8 cellular contexts compared by ENCODE assay signal in genomic region chr2:225008935-225009334, GRCh38. TPM values are rescaled to one million over a fixed set of nuclear protein-coding genes. Genes with fewer than 3 reads are reported as not detected.
DNase-seq lines count a peak whose midpoint lies in the region; ATAC-seq and TF ChIP-seq lines count a peak whose summit lies in the region.

No MANE protein-coding gene starts in this region.

- no peaks in the 10 kb centered on the region for H3K9me3 ChIP-seq in CD4-positive, alpha-beta T cell (ENCODE audit: control insufficient read depth, low read length)
- no peaks in the 10 kb centered on the region for H3K9me3 ChIP-seq in RWPE2 (ENCODE audit: severe bottlenecking)

- peak; percentile 57 for ATAC-seq in CD4-positive, alpha-beta T cell (ENCODE audit: poor library complexity)
- ATAC-seq in RWPE2 (ENCODE audit: low read depth): no peak
- ATAC-seq in activated CD8-positive, alpha-beta memory T cell treated with anti-CD3 and anti-CD28 coated beads, Interleukin-2, amount 10 ng/mL, durations not matched to agents 7 days and 5 days: no peak

- no peak for DNase-seq in CD4-positive, alpha-beta T cell
- DNase-seq in GM20000 (ENCODE audit: low spot score): no peak
- no peak for DNase-seq in RWPE2 (ENCODE audit: low spot score)
- DNase-seq in kidney tubule cell (ENCODE audit: low spot score): peak; percentile 19
- DNase-seq in activated CD8-positive, alpha-beta memory T cell treated with anti-CD3 and anti-CD28 coated beads, Interleukin-2, amount 10 ng/mL, durations not matched to agents 7 days and 5 days: no peak
- DNase-seq in posterior cingulate gyrus: no peak
- no peak for DNase-seq in stimulated activated CD8-positive, alpha-beta memory T cell treated with anti-CD3 and anti-CD28 coated beads, Interleukin-4, amount 100 ng/mL, for 48 hours
- DNase-seq in activated CD4-positive, alpha-beta T cell treated with anti-CD3 and anti-CD28 coated beads, Interleukin-2, amount 10 ng/mL, durations not matched to agents 7 days and 5 days: no peak

- peaks cover 10% of the 10 kb centered on the region for H3K36me3 Mint-ChIP-seq in CD4-positive, alpha-beta T cell (ENCODE audit: low read depth)
- peaks cover 17% of the 10 kb centered on the region for H3K36me3 Mint-ChIP-seq in activated CD8-positive, alpha-beta memory T cell treated with anti-CD3 and anti-CD28 coated beads, Interleukin-2, amount 10 ng/mL, durations not matched to agents 7 days and 5 days
- peaks cover 33% of the 10 kb centered on the region for H3K36me3 Mint-ChIP-seq in activated CD4-positive, alpha-beta T cell treated with anti-CD3 and anti-CD28 coated beads, Interleukin-2, amount 10 ng/mL, durations not matched to agents 7 days and 5 days (ENCODE audit: low read depth)

- H3K27me3 Mint-ChIP-seq in CD4-positive, alpha-beta T cell: no peaks in the 10 kb centered on the region
- no peaks in the 10 kb centered on the region for H3K27me3 Mint-ChIP-seq in activated CD8-positive, alpha-beta memory T cell treated with anti-CD3 and anti-CD28 coated beads, Interleukin-2, amount 10 ng/mL, durations not matched to agents 7 days and 5 days
- H3K27me3 Mint-ChIP-seq in activated CD4-positive, alpha-beta T cell treated with anti-CD3 and anti-CD28 coated beads, Interleukin-2, amount 10 ng/mL, durations not matched to agents 7 days and 5 days: no peaks in the 10 kb centered on the region

- peak overlapping the region; percentile 26 for H3K4me3 Mint-ChIP-seq in CD4-positive, alpha-beta T cell
- H3K4me3 Mint-ChIP-seq in activated CD8-positive, alpha-beta memory T cell treated with anti-CD3 and anti-CD28 coated beads, Interleukin-2, amount 10 ng/mL, durations not matched to agents 7 days and 5 days: no peak overlapping the region
- H3K4me3 Mint-ChIP-seq in activated CD4-positive, alpha-beta T cell treated with anti-CD3 and anti-CD28 coated beads, Interleukin-2, amount 10 ng/mL, durations not matched to agents 7 days and 5 days: no peak overlapping the region

- peaks cover 97% of the 10 kb centered on the region for H3K4me1 Mint-ChIP-seq in CD4-positive, alpha-beta T cell (ENCODE audit: low read depth)
- peaks cover 76% of the 10 kb centered on the region for H3K4me1 Mint-ChIP-seq in activated CD8-positive, alpha-beta memory T cell treated with anti-CD3 and anti-CD28 coated beads, Interleukin-2, amount 10 ng/mL, durations not matched to agents 7 days and 5 days
- peaks cover 75% of the 10 kb centered on the region for H3K4me1 Mint-ChIP-seq in activated CD4-positive, alpha-beta T cell treated with anti-CD3 and anti-CD28 coated beads, Interleukin-2, amount 10 ng/mL, durations not matched to agents 7 days and 5 days

- TF ChIP-seq CTCF in CD4-positive, alpha-beta T cell (IDR thresholded peaks at IDR 0.05): peak; percentile 57
- peak; percentile 9 for TF ChIP-seq CTCF in GM20000 (IDR thresholded peaks at IDR 0.05; ENCODE audit: extremely low read depth, missing control alignments)
- peak; percentile 46 for TF ChIP-seq CTCF in RWPE2 (IDR thresholded peaks at IDR 0.05; ENCODE audit: poor library complexity, severe bottlenecking)

- no peak overlapping the region for H3K27ac ChIP-seq in CD4-positive, alpha-beta T cell (ENCODE audit: low read depth, low read length)
- H3K27ac ChIP-seq in RWPE2 (ENCODE audit: poor library complexity, severe bottlenecking): no peak overlapping the region

- CTCF ChIA-PET in CD4-positive, alpha-beta T cell (lab: Charles Lee): interaction anchor here (1.1 kb wide), 1 partner anchor 23 kb away, joined by 3 read pairs; no protein-coding TSS in a partner anchor
- CTCF ChIA-PET in activated CD8-positive, alpha-beta memory T cell treated with anti-CD3 and anti-CD28 coated beads, Interleukin-2, amount 10 ng/mL, durations not matched to agents 7 days and 5 days (lab: Charles Lee): interaction anchor here (0.6 to 1.4 kb wide), 10 partner anchors 8 to 228 kb away, joined by 3 to 4 read pairs (median 3); no protein-coding TSS in a partner anchor
- CTCF ChIA-PET in activated CD4-positive, alpha-beta T cell treated with anti-CD3 and anti-CD28 coated beads, Interleukin-2, amount 10 ng/mL, durations not matched to agents 7 days and 5 days (lab: Charles Lee): interaction anchor here (0.6 to 6.2 kb wide), 4 partner anchors 8 to 183 kb away, joined by 3 to 34 read pairs (median 3); no protein-coding TSS in a partner anchor

- H3K27ac Mint-ChIP-seq in CD4-positive, alpha-beta T cell: peak overlapping the region; percentile 83
- H3K27ac Mint-ChIP-seq in activated CD8-positive, alpha-beta memory T cell treated with anti-CD3 and anti-CD28 coated beads, Interleukin-2, amount 10 ng/mL, durations not matched to agents 7 days and 5 days: no peak overlapping the region
- no peak overlapping the region for H3K27ac Mint-ChIP-seq in activated CD4-positive, alpha-beta T cell treated with anti-CD3 and anti-CD28 coated beads, Interleukin-2, amount 10 ng/mL, durations not matched to agents 7 days and 5 days

- intact Hi-C loops in CD4-positive, alpha-beta T cell (cut with DNase I, micrococcal nuclease): loop anchor here in 1 of 2 experiments (5.0 kb wide), 2 partner anchors 33 to 48 kb away; partner anchors contain the start of gene DOCK10
- intact Hi-C loops in posterior cingulate gyrus (cut with DNase I): loop anchor here (5.0 to 10.0 kb wide), 3 partner anchors 122 to 234 kb away; no protein-coding TSS in a partner anchor

- H3K36me3 ChIP-seq in RWPE2 (ENCODE audit: low read depth): no peaks in the 10 kb centered on the region

- POLR2A ChIA-PET in CD4-positive, alpha-beta T cell (lab: Charles Lee): interaction anchor here (0.6 to 1.3 kb wide), 2 partner anchors 26 to 148 kb away, joined by 3 read pairs; no protein-coding TSS in a partner anchor
- POLR2A ChIA-PET in activated CD4-positive, alpha-beta T cell treated with anti-CD3 and anti-CD28 coated beads, Interleukin-2, amount 10 ng/mL, durations not matched to agents 7 days and 5 days (lab: Charles Lee): no interaction called here

- no peaks in the 10 kb centered on the region for H3K9me3 Mint-ChIP-seq in CD4-positive, alpha-beta T cell
- no peaks in the 10 kb centered on the region for H3K9me3 Mint-ChIP-seq in activated CD8-positive, alpha-beta memory T cell treated with anti-CD3 and anti-CD28 coated beads, Interleukin-2, amount 10 ng/mL, durations not matched to agents 7 days and 5 days (ENCODE audit: low read depth)
- H3K9me3 Mint-ChIP-seq in activated CD4-positive, alpha-beta T cell treated with anti-CD3 and anti-CD28 coated beads, Interleukin-2, amount 10 ng/mL, durations not matched to agents 7 days and 5 days: no peaks in the 10 kb centered on the region

- no peaks in the 10 kb centered on the region for H3K27me3 ChIP-seq in CD4-positive, alpha-beta T cell (ENCODE audit: control insufficient read depth, insufficient read depth, low read length)
- no peaks in the 10 kb centered on the region for H3K27me3 ChIP-seq in RWPE2 (ENCODE audit: insufficient read depth, poor library complexity, severe bottlenecking)

- H3K4me3 ChIP-seq in RWPE2 (ENCODE audit: severe bottlenecking): no peak overlapping the region

- H3K4me1 ChIP-seq in RWPE2 (ENCODE audit: insufficient read depth, poor library complexity, severe bottlenecking): peaks cover 19% of the 10 kb centered on the region

RNA-seq across cellular contexts. Expression of gene DOCK10, which starts 33.3 kb away (rescaled TPM):
- 100 to 1,000 TPM; 184 to 209 TPM for total RNA-seq in CD4-positive, alpha-beta T cell
- total RNA-seq in activated CD8-positive, alpha-beta memory T cell treated with anti-CD3 and anti-CD28 coated beads, Interleukin-2, amount 10 ng/mL, durations not matched to agents 7 days and 5 days: 100 to 1,000 TPM; 251 to 271 TPM
- 100 to 1,000 TPM; 269 to 281 TPM for total RNA-seq in activated CD4-positive, alpha-beta T cell treated with anti-CD3 and anti-CD28 coated beads, Interleukin-2, amount 10 ng/mL, durations not matched to agents 7 days and 5 days
